12 cellular contexts compared by ENCODE assay signal in genomic region chr16:78768723-78769122, GRCh38.
A peak's percentile ranks its signal among the peaks of the same experiment; 100 is the strongest.
DNase-seq lines count a peak whose midpoint lies in the region; ATAC-seq and TF ChIP-seq lines count a peak whose summit lies in the region.
"Had no signal": no experiment of that assay in that cellular context is flagged by ENCODE, and none has a peak within 500 bp of the region (broad histone marks: within the 10 kb centered on the region; RNA-seq: fewer than 3 reads in every experiment).

No MANE protein-coding gene starts in this region.

- BruUV-seq in A673 (replicated peaks; lab: Mats Ljungman, UMichigan): no TSS peak

- no peak overlapping the region for H3K4me3 Mint-ChIP-seq in activated T-helper 2 cell treated with anti-CD3 and anti-CD28 coated beads, Interferon-gamma antibody, Interleukin-2, Interleukin-4, amounts not matched to agents 10 μg/mL and 5 μg/mL and 100 μg/mL, durations not matched to agents 14 hours and 24 hours and 36 hours (ENCODE audit: low read depth)
- H3K4me3 Mint-ChIP-seq in stimulated activated naive CD8-positive, alpha-beta T cell treated with anti-CD3 and anti-CD28 coated beads, Interleukin-15, Interleukin-2, amounts not matched to agents 100 ng/mL and 50 ng/mL, for 24 hours: no peak overlapping the region
- H3K4me3 Mint-ChIP-seq: brain had no signal

- POLR2A ChIA-PET in A673 (lab: Charles Lee; ENCODE audit: low non-redundant PET): no interaction called here

- intact Hi-C loops in activated T-helper 2 cell treated with anti-CD3 and anti-CD28 coated beads, Interferon-gamma antibody, Interleukin-2, Interleukin-4, amounts not matched to agents 10 μg/mL and 5 μg/mL and 100 μg/mL, durations not matched to agents 14 hours and 24 hours and 36 hours (cut with micrococcal nuclease): no loop called here
- intact Hi-C loops in A673 (cut with micrococcal nuclease; ENCODE audit: unreplicated experiment): no loop called here

- no peak overlapping the region for H3K27ac ChIP-seq in A673 (ENCODE audit: low read depth, low read length, poor library complexity, severe bottlenecking)
- H3K27ac ChIP-seq: HL-60 had no signal

- H3K36me3 ChIP-seq in A673 (ENCODE audit: insufficient read depth, low read length, poor library complexity, severe bottlenecking): no peaks in the 10 kb centered on the region
- H3K36me3 ChIP-seq: heart left ventricle had no signal

- H3K4me3 ChIP-seq in A673 (ENCODE audit: low read depth, low read length, poor library complexity, severe bottlenecking): no peak overlapping the region
- H3K4me3 ChIP-seq: heart left ventricle had no signal

- no peaks in the 10 kb centered on the region for H3K27me3 ChIP-seq in A673 (replicated peaks; ENCODE audit: insufficient read depth, low read depth, low read length, poor library complexity)
- H3K27me3 ChIP-seq: heart left ventricle had no signal

- CTCF ChIA-PET in A673 (lab: Charles Lee): no interaction called here

- ATAC-seq in HG03521 (IDR thresholded peaks at IDR 0.05; ENCODE audit: unreplicated experiment) (peak; percentile 50), SK-N-SH treated with all-trans-retinoic acid at 6 μM for 48 hours (no peak)
- ATAC-seq: heart left ventricle had no signal

- no peak for TF ChIP-seq CTCF in A673 (conservative IDR thresholded peaks at IDR 0.05; ENCODE audit: low read depth, low read length)

- no peaks in the 10 kb centered on the region for H3K9me3 ChIP-seq in A673 (ENCODE audit: low read depth, low read length, poor library complexity, severe bottlenecking)
- H3K9me3 ChIP-seq: heart left ventricle had no signal

- H3K4me1 ChIP-seq in A673 (ENCODE audit: insufficient read depth, low read length, poor library complexity, severe bottlenecking): no peaks in the 10 kb centered on the region

- peaks cover 3% of the 10 kb centered on the region for H3K9me3 Mint-ChIP-seq in activated T-helper 2 cell treated with anti-CD3 and anti-CD28 coated beads, Interferon-gamma antibody, Interleukin-2, Interleukin-4, amounts not matched to agents 10 μg/mL and 5 μg/mL and 100 μg/mL, durations not matched to agents 14 hours and 24 hours and 36 hours
- no peaks in the 10 kb centered on the region for H3K9me3 Mint-ChIP-seq in stimulated activated naive CD8-positive, alpha-beta T cell treated with anti-CD3 and anti-CD28 coated beads, Interleukin-15, Interleukin-2, amounts not matched to agents 100 ng/mL and 50 ng/mL, for 24 hours

- H3K27me3 Mint-ChIP-seq in activated T-helper 2 cell treated with anti-CD3 and anti-CD28 coated beads, Interferon-gamma antibody, Interleukin-2, Interleukin-4, amounts not matched to agents 10 μg/mL and 5 μg/mL and 100 μg/mL, durations not matched to agents 14 hours and 24 hours and 36 hours (ENCODE audit: low read depth): peaks cover 12% of the 10 kb centered on the region
- peaks cover 5% of the 10 kb centered on the region for H3K27me3 Mint-ChIP-seq in stimulated activated naive CD8-positive, alpha-beta T cell treated with anti-CD3 and anti-CD28 coated beads, Interleukin-15, Interleukin-2, amounts not matched to agents 100 ng/mL and 50 ng/mL, for 24 hours
- H3K27me3 Mint-ChIP-seq: brain had no signal

- peak; percentile 44 to 51 for DNase-seq in stimulated activated CD4-positive, alpha-beta T cell treated with anti-CD3 and anti-CD28 coated beads, Interleukin-2, amount 100 ng/mL, for 24 hours
- no peak for DNase-seq in stimulated activated CD4-positive, alpha-beta T cell treated with anti-CD3 and anti-CD28 coated beads, Interleukin-4, amount 100 ng/mL, for 4 hours
- DNase-seq in activated T-helper 2 cell treated with anti-CD3 and anti-CD28 coated beads, Interferon-gamma antibody, Interleukin-2, Interleukin-4, amounts not matched to agents 10 μg/mL and 5 μg/mL and 100 μg/mL, durations not matched to agents 14 hours and 24 hours and 36 hours (ENCODE audit: low spot score): no peak
- DNase-seq in GM19238 (ENCODE audit: insufficient read length, low spot score): no peak
- DNase-seq in A673 (ENCODE audit: low spot score): no peak
- DNase-seq: DMS53, heart left ventricle had no signal

- peak overlapping the region; percentile 56 for H3K27ac Mint-ChIP-seq in activated T-helper 2 cell treated with anti-CD3 and anti-CD28 coated beads, Interferon-gamma antibody, Interleukin-2, Interleukin-4, amounts not matched to agents 10 μg/mL and 5 μg/mL and 100 μg/mL, durations not matched to agents 14 hours and 24 hours and 36 hours
- H3K27ac Mint-ChIP-seq in stimulated activated naive CD8-positive, alpha-beta T cell treated with anti-CD3 and anti-CD28 coated beads, Interleukin-15, Interleukin-2, amounts not matched to agents 100 ng/mL and 50 ng/mL, for 24 hours: peak overlapping the region; percentile 42

- H3K36me3 Mint-ChIP-seq in activated T-helper 2 cell treated with anti-CD3 and anti-CD28 coated beads, Interferon-gamma antibody, Interleukin-2, Interleukin-4, amounts not matched to agents 10 μg/mL and 5 μg/mL and 100 μg/mL, durations not matched to agents 14 hours and 24 hours and 36 hours (ENCODE audit: low read depth): no peaks in the 10 kb centered on the region
- H3K36me3 Mint-ChIP-seq in stimulated activated naive CD8-positive, alpha-beta T cell treated with anti-CD3 and anti-CD28 coated beads, Interleukin-15, Interleukin-2, amounts not matched to agents 100 ng/mL and 50 ng/mL, for 24 hours (ENCODE audit: low read depth): no peaks in the 10 kb centered on the region
- H3K36me3 Mint-ChIP-seq: brain had no signal

- H3K4me1 Mint-ChIP-seq in activated T-helper 2 cell treated with anti-CD3 and anti-CD28 coated beads, Interferon-gamma antibody, Interleukin-2, Interleukin-4, amounts not matched to agents 10 μg/mL and 5 μg/mL and 100 μg/mL, durations not matched to agents 14 hours and 24 hours and 36 hours (ENCODE audit: low read depth): peaks cover 21% of the 10 kb centered on the region
- peaks cover 30% of the 10 kb centered on the region for H3K4me1 Mint-ChIP-seq in stimulated activated naive CD8-positive, alpha-beta T cell treated with anti-CD3 and anti-CD28 coated beads, Interleukin-15, Interleukin-2, amounts not matched to agents 100 ng/mL and 50 ng/mL, for 24 hours (ENCODE audit: low read depth)

TF ChIP-seq in SK-N-SH treated with all-trans-retinoic acid at 6 μM for 48 hours, 23 proteins besides CTCF, POLR2A, EP300 and RAD21:
- TF ChIP-seq GLIS3 (CRISPR knock-in tag; IDR thresholded peaks at IDR 0.05) (no peak), ZFP3 (CRISPR knock-in tag; IDR thresholded peaks at IDR 0.05) (no peak), PPARA (CRISPR knock-in tag; IDR thresholded peaks at IDR 0.05; ENCODE audit: borderline replicate concordance) (no peak), ZNF70 (CRISPR knock-in tag; IDR thresholded peaks at IDR 0.05) (no peak)

Comparison
In these comparisons a context has a peak if more than half of its experiments do, and no peak if none do; other contexts are left out.
1. DNase-seq: peak in stimulated activated CD4-positive, alpha-beta T cell treated with anti-CD3 and anti-CD28 coated beads, Interleukin-2, amount 100 ng/mL, for 24 hours (2 of 2); none in stimulated activated CD4-positive, alpha-beta T cell treated with anti-CD3 and anti-CD28 coated beads, Interleukin-4, amount 100 ng/mL, for 4 hours (0 of 2), activated T-helper 2 cell treated with anti-CD3 and anti-CD28 coated beads, Interferon-gamma antibody, Interleukin-2, Interleukin-4, amounts not matched to agents 10 μg/mL and 5 μg/mL and 100 μg/mL, durations not matched to agents 14 hours and 24 hours and 36 hours (single experiment), GM19238 (single experiment) and A673 (single experiment).